8 cellular contexts compared by ENCODE assay signal in genomic region chr1:167455786-167456446, GRCh38.
DNase-seq lines count a peak whose midpoint lies in the region; ATAC-seq and TF ChIP-seq lines count a peak whose summit lies in the region.

No MANE protein-coding gene starts in this region.

- ATAC-seq in activated CD4-positive, alpha-beta T cell treated with anti-CD3 and anti-CD28 coated beads for 36 hours = peak; percentile 49
- ATAC-seq in HG02759 (IDR thresholded peaks at IDR 0.05; ENCODE audit: unreplicated experiment) (peak; percentile 42), lung (ENCODE audit: insufficient read depth, low FRiP score) (peak; percentile 30)

- H3K9me3 ChIP-seq in SK-N-SH (no peaks in the 10 kb centered on the region), lung (ENCODE audit: control insufficient read depth in 2 of 2, insufficient read depth in 1 of 2, low read length in 1 of 2) (no peaks in the 10 kb centered on the region), suprapubic skin (no peaks in the 10 kb centered on the region)

- H4K20me1 ChIP-seq in SK-N-SH (ENCODE audit: insufficient read depth) = no peaks in the 10 kb centered on the region

- peaks cover 6% of the 10 kb centered on the region; the same call in 1 of the 2 replicates for H3K27me3 ChIP-seq in SK-N-SH (ENCODE audit: insufficient read depth)
- H3K27me3 ChIP-seq in dorsolateral prefrontal cortex = no peaks in the 10 kb centered on the region
- H3K27me3 ChIP-seq in lung (ENCODE audit: control insufficient read depth, insufficient read depth) = no peaks in the 10 kb centered on the region
- H3K27me3 ChIP-seq in suprapubic skin = no peaks in the 10 kb centered on the region

- TF ChIP-seq POLR2A in suprapubic skin (IDR thresholded peaks at IDR 0.05) = no peak

- H3K9ac ChIP-seq in SK-N-SH = peak overlapping the region; percentile 71

- POLR2A ChIA-PET in activated CD4-positive, alpha-beta T cell treated with anti-CD3 and anti-CD28 coated beads for 36 hours (lab: Charles Lee) = interaction anchor here (0.7 to 3.3 kb wide), 11 partner anchors 9 to 236 kb away, joined by 3 to 17 read pairs (median 4); partner anchors contain the start of genes CD247 and POU2F1
- POLR2A ChIA-PET in SK-N-SH (lab: Yijun Ruan, JAX) = interaction anchor here (0.5 to 1.5 kb wide), 2 partner anchors 54 to 188 kb away, joined by 3 read pairs; no protein-coding TSS in a partner anchor

- TF ChIP-seq RAD21 in SK-N-SH (IDR thresholded peaks at IDR 0.05; ENCODE audit: low read length) = no peak

- H3K9me2 ChIP-seq in SK-N-SH = no peaks in the 10 kb centered on the region

- no peaks in the 10 kb centered on the region for H3K36me3 ChIP-seq in SK-N-SH (replicated peaks in 1 of 2; ENCODE audit: control insufficient read depth in 1 of 2, insufficient read depth in 2 of 2, low read length in 1 of 2)
- no peaks in the 10 kb centered on the region for H3K36me3 ChIP-seq in lung (ENCODE audit: control insufficient read depth in 2 of 2, insufficient read depth in 2 of 2, low read length in 2 of 2)
- no peaks in the 10 kb centered on the region for H3K36me3 ChIP-seq in suprapubic skin

- peak; percentile 75 for DNase-seq in activated CD4-positive, alpha-beta T cell treated with anti-CD3 and anti-CD28 coated beads for 36 hours
- no peak for DNase-seq in activated CD4-positive, alpha-beta T cell treated with anti-CD3 and anti-CD28 coated beads for 1 hour
- DNase-seq in SK-N-SH (peak; percentile 78), dorsolateral prefrontal cortex (peak in 2 of 10 donors; percentile 25 to 42), lung (ENCODE audit: low spot score) (no peak), suprapubic skin (ENCODE audit: low spot score in 2 of 2) (no peak), NCI-H2081 (lab: John Stamatoyannopoulos, UW) (no peak)

- H3K27me3 Mint-ChIP-seq in activated CD4-positive, alpha-beta T cell treated with anti-CD3 and anti-CD28 coated beads for 36 hours = no peaks in the 10 kb centered on the region

- H3K4me3 ChIP-seq in SK-N-SH (ENCODE audit: low read depth in 2 of 2, low read length in 1 of 2) (peak overlapping the region; percentile 62 to 87), dorsolateral prefrontal cortex (peak overlapping the region; percentile 37 to 95 (median 78)), lung (peak overlapping the region; percentile 85), suprapubic skin (peak overlapping the region; percentile 63)

- H2AFZ ChIP-seq in SK-N-SH (ENCODE audit: low read depth) = peak overlapping the region; percentile 97

- peaks cover 0 to 8% of the 10 kb centered on the region in 2 experiments; a peak in 1 of 4 replicates for H3K4me1 ChIP-seq in SK-N-SH (ENCODE audit: control insufficient read depth in 1 of 2, insufficient read depth in 2 of 2, low read depth in 1 of 2, low read length in 1 of 2)
- peaks cover 0 to 2% of the 10 kb centered on the region in 2 donors for H3K4me1 ChIP-seq in lung (ENCODE audit: control insufficient read depth in 2 of 2, insufficient read depth in 2 of 2, low read length in 2 of 2)
- peaks cover 15% of the 10 kb centered on the region for H3K4me1 ChIP-seq in suprapubic skin

- peak overlapping the region; percentile 98 for H3K4me2 ChIP-seq in SK-N-SH

- no peaks in the 10 kb centered on the region for H3F3A ChIP-seq in SK-N-SH (replicated peaks; ENCODE audit: insufficient read depth)

- H3K36me3 Mint-ChIP-seq in activated CD4-positive, alpha-beta T cell treated with anti-CD3 and anti-CD28 coated beads for 36 hours (ENCODE audit: low read depth) = peaks cover 35% of the 10 kb centered on the region

- no peaks in the 10 kb centered on the region for H3K9me3 Mint-ChIP-seq in activated CD4-positive, alpha-beta T cell treated with anti-CD3 and anti-CD28 coated beads for 36 hours (ENCODE audit: low read depth)

- H3K79me2 ChIP-seq in SK-N-SH (ENCODE audit: insufficient read depth) = no peaks in the 10 kb centered on the region

- no peak overlapping the region; a peak in 1 of 4 replicates for H3K27ac ChIP-seq in SK-N-SH (ENCODE audit: low read depth in 2 of 2, low read length in 1 of 2)
- H3K27ac ChIP-seq in dorsolateral prefrontal cortex = peak overlapping the region in 53 of 59 donors; percentile 37 to 91 (median 80)
- H3K27ac ChIP-seq in lung (ENCODE audit: low read depth in 1 of 2, low read length in 1 of 2) = peak overlapping the region; percentile 39 to 92
- H3K27ac ChIP-seq in suprapubic skin = peak overlapping the region; percentile 62

- TF ChIP-seq CTCF in SK-N-SH (IDR thresholded peaks at IDR 0.05) (no peak), dorsolateral prefrontal cortex (IDR thresholded peaks at IDR 0.05 in 54 of 56, conservative IDR thresholded peaks at IDR 0.05 in 2 of 56; ENCODE audit: low read depth in 1 of 56, partially characterized antibody in 56 of 56) (no peak), lung (IDR thresholded peaks at IDR 0.05; ENCODE audit: control extremely low read depth, extremely low read depth) (no peak), suprapubic skin (IDR thresholded peaks at IDR 0.05) (no peak)

- intact Hi-C loops in activated CD4-positive, alpha-beta T cell treated with anti-CD3 and anti-CD28 coated beads for 36 hours (cut with DNase I, micrococcal nuclease) = loop anchor here (1.0 to 5.0 kb wide), 6 partner anchors 9 to 256 kb away; partner anchors contain the start of gene POU2F1 (in 1 of the 2)
- intact Hi-C loops in dorsolateral prefrontal cortex (cut with DNase I) = no loop called here

- WGBS in SK-N-SH (ENCODE audit: low lambda C conversion rate) = 17% methylated on average over 17 of the region's 23 CpGs
- WGBS in lung, 2 donors = 0 to 1% methylated on average over 22 to 23 of the region's 23 CpGs
- WGBS in suprapubic skin = 4% methylated on average over 6 of the region's 23 CpGs

- TF ChIP-seq EP300 in SK-N-SH (IDR thresholded peaks at IDR 0.05; ENCODE audit: borderline replicate concordance in 1 of 2, low read depth in 1 of 2, low read length in 1 of 2) (no peak), suprapubic skin (IDR thresholded peaks at IDR 0.05) (no peak)

- peak overlapping the region; percentile 74 for H3K27ac Mint-ChIP-seq in activated CD4-positive, alpha-beta T cell treated with anti-CD3 and anti-CD28 coated beads for 36 hours

- H3K4me1 Mint-ChIP-seq in activated CD4-positive, alpha-beta T cell treated with anti-CD3 and anti-CD28 coated beads for 36 hours = peaks cover 79% of the 10 kb centered on the region

- H3K4me3 Mint-ChIP-seq in activated CD4-positive, alpha-beta T cell treated with anti-CD3 and anti-CD28 coated beads for 36 hours = peak overlapping the region; percentile 75

- CTCF ChIA-PET in activated CD4-positive, alpha-beta T cell treated with anti-CD3 and anti-CD28 coated beads for 36 hours (lab: Charles Lee) = interaction anchor here (0.6 to 5.4 kb wide), 12 partner anchors 9 to 550 kb away, joined by 3 to 29 read pairs (median 8); partner anchors contain the start of gene CD247
- CTCF ChIA-PET in SK-N-SH (lab: Yijun Ruan, JAX) = interaction anchor here (0.6 to 5.5 kb wide), 12 partner anchors 10 to 397 kb away, joined by 3 to 45 read pairs (median 5); no protein-coding TSS in a partner anchor

TF ChIP-seq in SK-N-SH, 30 proteins besides CTCF, POLR2A, EP300 and RAD21:
- TF ChIP-seq RCOR1 (IDR thresholded peaks at IDR 0.05; ENCODE audit: low read length) = peak; percentile 32; the same call in 1 of the 2 replicates
- 0 out of 2 replicates have a peak, but pooled peaks have one; percentile 37 for TF ChIP-seq MXI1 (IDR thresholded peaks at IDR 0.05; ENCODE audit: low read depth, low read length)
- no peak for TF ChIP-seq EZH2phosphoT487 (IDR thresholded peaks at IDR 0.05; ENCODE audit: borderline replicate concordance, low read depth)
TF ChIP-seq in SK-N-SH: peak in this region for 2.

Comparison
In these comparisons a context has a peak if more than half of its experiments do, and no peak if none do; other contexts are left out.
1. DNase-seq: peak in activated CD4-positive, alpha-beta T cell treated with anti-CD3 and anti-CD28 coated beads for 36 hours (single experiment) and SK-N-SH (single experiment); none in activated CD4-positive, alpha-beta T cell treated with anti-CD3 and anti-CD28 coated beads for 1 hour (single experiment), lung (single experiment), suprapubic skin (0 of 2) and NCI-H2081 (0 of 2).
2. H3K27ac ChIP-seq: peak in dorsolateral prefrontal cortex (53 of 59), lung (2 of 2) and suprapubic skin (single experiment); none in SK-N-SH (0 of 2).
3. intact Hi-C loops: an anchor here in activated CD4-positive, alpha-beta T cell treated with anti-CD3 and anti-CD28 coated beads for 36 hours (1.0 to 5.0 kb wide); none called in dorsolateral prefrontal cortex.
4. Peak in every context shown above with its lines, with median percentiles within 50 percentile points of each other: ATAC-seq and H3K4me3 ChIP-seq.